In the genomic region with DNA sequence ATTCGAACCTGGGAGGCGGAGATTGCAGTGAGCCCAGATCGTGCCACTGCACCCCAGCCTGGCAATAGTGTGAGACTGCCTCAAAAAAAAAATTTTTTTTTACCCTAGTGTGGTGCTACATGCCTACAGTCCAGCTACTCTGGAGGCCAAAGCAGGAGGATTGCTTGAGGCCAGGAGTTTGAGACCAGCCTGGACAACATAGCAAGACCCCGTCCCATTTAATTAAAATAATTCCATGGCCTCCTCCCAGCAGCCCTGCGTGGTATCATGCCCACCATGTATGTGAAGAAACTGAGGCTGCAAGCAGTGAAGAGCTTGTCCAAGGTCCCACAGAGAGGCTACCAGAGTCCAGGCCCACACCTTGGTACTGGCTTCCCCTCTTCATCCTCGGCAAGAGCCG, we compare ENCODE assay signal across 2 cellular contexts.
TF ChIP-seq lines count a peak whose summit lies in the region.

No MANE protein-coding gene starts in this region.

TF ChIP-seq in GM12878, 131 proteins besides CTCF, POLR2A, EP300 and RAD21 (continues in another document):
- TF ChIP-seq, protein P1, sequence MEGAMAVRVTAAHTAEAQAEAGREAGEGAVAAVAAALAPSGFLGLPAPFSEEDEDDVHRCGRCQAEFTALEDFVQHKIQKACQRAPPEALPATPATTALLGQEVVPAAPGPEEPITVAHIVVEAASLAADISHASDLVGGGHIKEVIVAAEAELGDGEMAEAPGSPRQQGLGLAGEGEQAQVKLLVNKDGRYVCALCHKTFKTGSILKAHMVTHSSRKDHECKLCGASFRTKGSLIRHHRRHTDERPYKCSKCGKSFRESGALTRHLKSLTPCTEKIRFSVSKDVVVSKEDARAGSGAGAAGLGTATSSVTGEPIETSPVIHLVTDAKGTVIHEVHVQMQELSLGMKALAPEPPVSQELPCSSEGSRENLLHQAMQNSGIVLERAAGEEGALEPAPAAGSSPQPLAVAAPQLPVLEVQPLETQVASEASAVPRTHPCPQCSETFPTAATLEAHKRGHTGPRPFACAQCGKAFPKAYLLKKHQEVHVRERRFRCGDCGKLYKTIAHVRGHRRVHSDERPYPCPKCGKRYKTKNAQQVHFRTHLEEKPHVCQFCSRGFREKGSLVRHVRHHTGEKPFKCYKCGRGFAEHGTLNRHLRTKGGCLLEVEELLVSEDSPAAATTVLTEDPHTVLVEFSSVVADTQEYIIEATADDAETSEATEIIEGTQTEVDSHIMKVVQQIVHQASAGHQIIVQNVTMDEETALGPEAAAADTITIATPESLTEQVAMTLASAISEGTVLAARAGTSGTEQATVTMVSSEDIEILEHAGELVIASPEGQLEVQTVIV (IDR thresholded peaks at IDR 0.05; ENCODE audit: borderline replicate concordance, partially characterized antibody) = no peak
- TF ChIP-seq JUNB (IDR thresholded peaks at IDR 0.05) = no peak
- TF ChIP-seq, protein P2, sequence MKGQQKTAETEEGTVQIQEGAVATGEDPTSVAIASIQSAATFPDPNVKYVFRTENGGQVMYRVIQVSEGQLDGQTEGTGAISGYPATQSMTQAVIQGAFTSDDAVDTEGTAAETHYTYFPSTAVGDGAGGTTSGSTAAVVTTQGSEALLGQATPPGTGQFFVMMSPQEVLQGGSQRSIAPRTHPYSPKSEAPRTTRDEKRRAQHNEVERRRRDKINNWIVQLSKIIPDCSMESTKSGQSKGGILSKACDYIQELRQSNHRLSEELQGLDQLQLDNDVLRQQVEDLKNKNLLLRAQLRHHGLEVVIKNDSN (IDR thresholded peaks at IDR 0.05; ENCODE audit: borderline replicate concordance, extremely low read length, insufficient read depth, low read depth, low read length) = no peak
- TF ChIP-seq NR2C2 (IDR thresholded peaks at IDR 0.05; ENCODE audit: borderline replicate concordance, control insufficient read depth, insufficient read length, low read depth) = no peak
- TF ChIP-seq ZNF384 (IDR thresholded peaks at IDR 0.05; ENCODE audit: borderline replicate concordance, low read depth, low read length) = no peak
- no peak for TF ChIP-seq MEF2A (IDR thresholded peaks at IDR 0.05; ENCODE audit: insufficient read depth, low read depth, low read length)
- no peak for TF ChIP-seq ZNF217 (IDR thresholded peaks at IDR 0.05)
- TF ChIP-seq, protein P3, sequence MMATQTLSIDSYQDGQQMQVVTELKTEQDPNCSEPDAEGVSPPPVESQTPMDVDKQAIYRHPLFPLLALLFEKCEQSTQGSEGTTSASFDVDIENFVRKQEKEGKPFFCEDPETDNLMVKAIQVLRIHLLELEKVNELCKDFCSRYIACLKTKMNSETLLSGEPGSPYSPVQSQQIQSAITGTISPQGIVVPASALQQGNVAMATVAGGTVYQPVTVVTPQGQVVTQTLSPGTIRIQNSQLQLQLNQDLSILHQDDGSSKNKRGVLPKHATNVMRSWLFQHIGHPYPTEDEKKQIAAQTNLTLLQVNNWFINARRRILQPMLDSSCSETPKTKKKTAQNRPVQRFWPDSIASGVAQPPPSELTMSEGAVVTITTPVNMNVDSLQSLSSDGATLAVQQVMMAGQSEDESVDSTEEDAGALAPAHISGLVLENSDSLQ (IDR thresholded peaks at IDR 0.05) = no peak
- no peak for TF ChIP-seq BMI1 (IDR thresholded peaks at IDR 0.05; ENCODE audit: borderline replicate concordance)
- no peak for TF ChIP-seq JUND (IDR thresholded peaks at IDR 0.05; ENCODE audit: low read depth, low read length)
- no peak for TF ChIP-seq SIX5 (IDR thresholded peaks at IDR 0.05; ENCODE audit: low read depth, low read length, severe bottlenecking)
- TF ChIP-seq EED (IDR thresholded peaks at IDR 0.05; ENCODE audit: low read depth) = no peak
- TF ChIP-seq, protein P4, sequence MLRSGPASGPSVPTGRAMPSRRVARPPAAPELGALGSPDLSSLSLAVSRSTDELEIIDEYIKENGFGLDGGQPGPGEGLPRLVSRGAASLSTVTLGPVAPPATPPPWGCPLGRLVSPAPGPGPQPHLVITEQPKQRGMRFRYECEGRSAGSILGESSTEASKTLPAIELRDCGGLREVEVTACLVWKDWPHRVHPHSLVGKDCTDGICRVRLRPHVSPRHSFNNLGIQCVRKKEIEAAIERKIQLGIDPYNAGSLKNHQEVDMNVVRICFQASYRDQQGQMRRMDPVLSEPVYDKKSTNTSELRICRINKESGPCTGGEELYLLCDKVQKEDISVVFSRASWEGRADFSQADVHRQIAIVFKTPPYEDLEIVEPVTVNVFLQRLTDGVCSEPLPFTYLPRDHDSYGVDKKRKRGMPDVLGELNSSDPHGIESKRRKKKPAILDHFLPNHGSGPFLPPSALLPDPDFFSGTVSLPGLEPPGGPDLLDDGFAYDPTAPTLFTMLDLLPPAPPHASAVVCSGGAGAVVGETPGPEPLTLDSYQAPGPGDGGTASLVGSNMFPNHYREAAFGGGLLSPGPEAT (IDR thresholded peaks at IDR 0.05; ENCODE audit: low read depth) = no peak
- TF ChIP-seq, protein P5, sequence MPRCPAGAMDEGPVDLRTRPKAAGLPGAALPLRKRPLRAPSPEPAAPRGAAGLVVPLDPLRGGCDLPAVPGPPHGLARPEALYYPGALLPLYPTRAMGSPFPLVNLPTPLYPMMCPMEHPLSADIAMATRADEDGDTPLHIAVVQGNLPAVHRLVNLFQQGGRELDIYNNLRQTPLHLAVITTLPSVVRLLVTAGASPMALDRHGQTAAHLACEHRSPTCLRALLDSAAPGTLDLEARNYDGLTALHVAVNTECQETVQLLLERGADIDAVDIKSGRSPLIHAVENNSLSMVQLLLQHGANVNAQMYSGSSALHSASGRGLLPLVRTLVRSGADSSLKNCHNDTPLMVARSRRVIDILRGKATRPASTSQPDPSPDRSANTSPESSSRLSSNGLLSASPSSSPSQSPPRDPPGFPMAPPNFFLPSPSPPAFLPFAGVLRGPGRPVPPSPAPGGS (IDR thresholded peaks at IDR 0.05; ENCODE audit: borderline replicate concordance, insufficient read depth, low read depth, low read length, poor library complexity, severe bottlenecking) = no peak
- TF ChIP-seq BRCA1 (IDR thresholded peaks at IDR 0.05; ENCODE audit: low read depth, low read length) = no peak
- TF ChIP-seq KLF5 (IDR thresholded peaks at IDR 0.05; ENCODE audit: partially characterized antibody) = no peak
- TF ChIP-seq, protein P6, sequence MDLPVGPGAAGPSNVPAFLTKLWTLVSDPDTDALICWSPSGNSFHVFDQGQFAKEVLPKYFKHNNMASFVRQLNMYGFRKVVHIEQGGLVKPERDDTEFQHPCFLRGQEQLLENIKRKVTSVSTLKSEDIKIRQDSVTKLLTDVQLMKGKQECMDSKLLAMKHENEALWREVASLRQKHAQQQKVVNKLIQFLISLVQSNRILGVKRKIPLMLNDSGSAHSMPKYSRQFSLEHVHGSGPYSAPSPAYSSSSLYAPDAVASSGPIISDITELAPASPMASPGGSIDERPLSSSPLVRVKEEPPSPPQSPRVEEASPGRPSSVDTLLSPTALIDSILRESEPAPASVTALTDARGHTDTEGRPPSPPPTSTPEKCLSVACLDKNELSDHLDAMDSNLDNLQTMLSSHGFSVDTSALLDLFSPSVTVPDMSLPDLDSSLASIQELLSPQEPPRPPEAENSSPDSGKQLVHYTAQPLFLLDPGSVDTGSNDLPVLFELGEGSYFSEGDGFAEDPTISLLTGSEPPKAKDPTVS (IDR thresholded peaks at IDR 0.05; ENCODE audit: low read depth, low read length) = no peak

TF ChIP-seq in SK-N-SH, 30 proteins besides CTCF, POLR2A, EP300 and RAD21:
- TF ChIP-seq ELF1 (IDR thresholded peaks at IDR 0.05) (no peak), TCF12 (IDR thresholded peaks at IDR 0.05) (no peak)
